ENCODE assay signal across 8 cellular contexts in genomic region chr1:6602669-6603423, GRCh38. TPM values are rescaled to one million over a fixed set of nuclear protein-coding genes. Genes with fewer than 3 reads are reported as not detected.
DNase-seq lines count a peak whose midpoint lies in the region; ATAC-seq and TF ChIP-seq lines count a peak whose summit lies in the region.

TSS of gene KLHL21 (minus strand) at chr1:6602869. CDS start at chr1:6602817, 52 bp downstream.

- H3K9ac ChIP-seq in stomach smooth muscle (ENCODE audit: low read length in 2 of 2) = peak within 1 kb of the TSS; percentile 93 to 97

- peaks cover 3% of the 10 kb centered on the region for H3K27me3 Mint-ChIP-seq in neural crest cell (ENCODE audit: low read depth)

- no peaks in the 10 kb centered on the region for H3K9me3 ChIP-seq in stomach smooth muscle (ENCODE audit: control insufficient read depth in 2 of 2, low read length in 2 of 2)

- peak within 1 kb of the TSS; percentile 91 for H3K4me3 Mint-ChIP-seq in neural crest cell

- no peaks in the 10 kb centered on the region for H3K9me3 Mint-ChIP-seq in neural crest cell

- TF ChIP-seq CTCF in fibroblast of villous mesenchyme (IDR thresholded peaks at IDR 0.05; ENCODE audit: insufficient read depth, low read depth, low read length) = no peak
- TF ChIP-seq CTCF in neural crest cell (conservative IDR thresholded peaks at IDR 0.05) = no peak

- peak within 1 kb of the TSS; percentile 93 for H3K4me3 ChIP-seq in fibroblast of villous mesenchyme (ENCODE audit: low read depth, low read length)
- peak within 1 kb of the TSS; percentile 95 to 99 for H3K4me3 ChIP-seq in stomach smooth muscle (ENCODE audit: low read length in 2 of 2)

- H3K27me3 ChIP-seq in stomach smooth muscle (ENCODE audit: control insufficient read depth in 1 of 2, insufficient read depth in 2 of 2, low read length in 2 of 2) = no peaks in the 10 kb centered on the region

- H3K27ac Mint-ChIP-seq in neural crest cell (ENCODE audit: unreplicated experiment) = peak within 1 kb of the TSS; percentile 98

- peaks cover 55% of the 10 kb centered on the region for H3K4me1 ChIP-seq in stomach smooth muscle (ENCODE audit: control insufficient read depth, insufficient read depth, low read length)

- no peaks in the 10 kb centered on the region for H3K36me3 Mint-ChIP-seq in neural crest cell (ENCODE audit: low read depth)

- H3K4me1 Mint-ChIP-seq in neural crest cell = peaks cover 35% of the 10 kb centered on the region

- peak; percentile 52 for ATAC-seq in GM21423 (IDR thresholded peaks at IDR 0.05; ENCODE audit: unreplicated experiment)

- peaks cover 6 to 7% of the 10 kb centered on the region in 2 donors for H3K36me3 ChIP-seq in stomach smooth muscle (ENCODE audit: control insufficient read depth in 2 of 2, insufficient read depth in 2 of 2, low read length in 2 of 2)

- peak within 1 kb of the TSS; percentile 100 for H3K27ac ChIP-seq in stomach smooth muscle (ENCODE audit: low read length)

- DNase-seq in DMS153 (lab: John Stamatoyannopoulos, UW) = peak; percentile 44
- DNase-seq in HuH-7 (ENCODE audit: low spot score) = peak; percentile 87
- DNase-seq in SHP77 treated with DMSO at 0.1 percent for 48 hours (lab: John Stamatoyannopoulos, UW) = peak; percentile 58
- peak; percentile 86 for DNase-seq in activated gamma-delta T cell (lab: John Stamatoyannopoulos, UW)
- DNase-seq in fibroblast of villous mesenchyme (ENCODE audit: low read depth) = peak; percentile 90
- peak; percentile 73 for DNase-seq in neural crest cell (ENCODE audit: low read depth, low spot score)

RNA-seq across cellular contexts. Expression of gene KLHL21, which starts in this region (rescaled TPM):
- total RNA-seq in fibroblast of villous mesenchyme (49.0 and 51.8 TPM in 2 replicates), neural crest cell (18.8 and 19.0 TPM in 2 replicates)

Comparison
In these comparisons a context has a peak if more than half of its experiments do, and no peak if none do; other contexts are left out.
1. Peak in every context shown above with its lines: DNase-seq, ATAC-seq, H3K4me3 ChIP-seq and H3K27ac ChIP-seq.